In the genomic region with DNA sequence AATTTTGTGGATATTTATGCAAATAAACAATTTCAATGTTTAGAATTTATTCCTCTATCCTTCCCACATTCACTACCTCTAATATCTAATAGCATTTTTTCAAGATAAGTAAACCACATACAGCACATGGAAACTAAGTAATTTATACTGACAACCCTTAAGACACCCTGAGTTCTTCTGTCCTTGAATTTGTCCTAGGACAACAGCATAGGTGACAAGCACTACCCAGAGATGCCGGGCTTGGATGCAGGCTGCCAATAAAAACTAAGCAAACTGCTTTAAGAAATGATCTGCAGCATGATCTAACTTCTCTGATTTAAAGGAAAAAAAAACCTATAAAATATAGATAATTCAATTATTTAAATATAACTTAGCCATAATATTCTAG, we compare ENCODE assay signal across 9 cellular contexts. TPM values are rescaled to one million over a fixed set of nuclear protein-coding genes. Genes with fewer than 3 reads are reported as not detected.
DNase-seq lines count a peak whose midpoint lies in the region; ATAC-seq and TF ChIP-seq lines count a peak whose summit lies in the region.
"Had no signal": no experiment of that assay in that cellular context is flagged by ENCODE, and none has a peak within 500 bp of the region (broad histone marks: within the 10 kb centered on the region; RNA-seq: fewer than 3 reads in every experiment).

No MANE protein-coding gene starts in this region.

- peak overlapping the region; percentile 64 for H3K4me3 Mint-ChIP-seq in chondrocyte (ENCODE audit: unreplicated experiment)
- peak overlapping the region; percentile 76 to 91 (median 86) for H3K4me3 Mint-ChIP-seq in naive B cell

- peak overlapping the region; percentile 61 for H3K27ac ChIP-seq in ACC112 (ENCODE audit: low read depth, low read length)

- H3K27me3 Mint-ChIP-seq in chondrocyte (ENCODE audit: low read depth) (no peaks in the 10 kb centered on the region), naive B cell (no peaks in the 10 kb centered on the region)

- no peaks in the 10 kb centered on the region for H3K36me3 Mint-ChIP-seq in chondrocyte (ENCODE audit: low read depth)
- no peaks in the 10 kb centered on the region for H3K36me3 Mint-ChIP-seq in naive B cell

- H3K4me2 ChIP-seq in Loucy (ENCODE audit: low read depth, low read length, poor library complexity, severe bottlenecking): peak overlapping the region; percentile 81

- H3K9me3 Mint-ChIP-seq in chondrocyte (ENCODE audit: low read depth): no peaks in the 10 kb centered on the region
- H3K9me3 Mint-ChIP-seq in naive B cell: no peaks in the 10 kb centered on the region

- H3K27me3 ChIP-seq in ACC112 (ENCODE audit: insufficient read depth, low read length) (no peaks in the 10 kb centered on the region), Loucy (ENCODE audit: insufficient read depth, low read length, poor library complexity, severe bottlenecking) (no peaks in the 10 kb centered on the region)

- H3K4me1 Mint-ChIP-seq in chondrocyte (ENCODE audit: low read depth) (peaks cover 43% of the 10 kb centered on the region), naive B cell (peaks cover 35 to 69% (median 50%) of the 10 kb centered on the region in 3 donors)

- no peaks in the 10 kb centered on the region for H3K9me2 ChIP-seq in Loucy (replicated peaks; ENCODE audit: low read depth, low read length)

- no peaks in the 10 kb centered on the region for H3F3A ChIP-seq in Loucy (ENCODE audit: low read depth)

- H3K9ac ChIP-seq in Loucy (ENCODE audit: low read depth, low read length, poor library complexity, severe bottlenecking): peak overlapping the region; percentile 55

- H3K79me2 ChIP-seq in ACC112 (ENCODE audit: control insufficient read depth, insufficient read depth, low read length, unreplicated experiment): peaks cover 85% of the 10 kb centered on the region
- peaks cover 97% of the 10 kb centered on the region for H3K79me2 ChIP-seq in Loucy (ENCODE audit: insufficient read depth, low read length)

- H3K4me3 ChIP-seq in ACC112 (ENCODE audit: low read depth, low read length) (peak overlapping the region; percentile 83), Loucy (ENCODE audit: low read length, poor library complexity, severe bottlenecking) (peak overlapping the region; percentile 70)

- intact Hi-C loops in posterior vena cava (cut with DNase I): no loop called here

- H3K4me1 ChIP-seq in ACC112 (ENCODE audit: control insufficient read depth, insufficient read depth, low read length, unreplicated experiment): peaks cover 34% of the 10 kb centered on the region
- peaks cover 34% of the 10 kb centered on the region for H3K4me1 ChIP-seq in Loucy (ENCODE audit: insufficient read depth, low read length, poor library complexity, severe bottlenecking)

- no peaks in the 10 kb centered on the region for H3K9me3 ChIP-seq in Loucy (ENCODE audit: insufficient read depth, low read depth, low read length)

- no peak overlapping the region for H3K27ac Mint-ChIP-seq in chondrocyte (ENCODE audit: unreplicated experiment)
- peak overlapping the region in 5 of 6 donors; percentile 33 to 96 (median 88) for H3K27ac Mint-ChIP-seq in naive B cell

- H2AFZ ChIP-seq in ACC112 (ENCODE audit: low read length, unreplicated experiment): peak overlapping the region; percentile 14
- no peak overlapping the region for H2AFZ ChIP-seq in Loucy (ENCODE audit: low read length)

- no peak for DNase-seq in chondrocyte (ENCODE audit: low spot score)
- DNase-seq in naive B cell: no peak
- no peak for DNase-seq in activated CD4-positive, alpha-beta T cell treated with anti-CD3 and anti-CD28 coated beads, Interleukin-2, amount 50 U/mL, for 1 hour
- no peak for DNase-seq in NCI-H1436 (lab: John Stamatoyannopoulos, UW)
- no peak for DNase-seq in posterior vena cava (ENCODE audit: low spot score)
- DNase-seq: NCI-H2029 had no signal

- no peak for TF ChIP-seq CTCF in Loucy (conservative IDR thresholded peaks at IDR 0.05; ENCODE audit: low read length)
- TF ChIP-seq CTCF in chondrocyte (IDR thresholded peaks at IDR 0.05): no peak

- H3K36me3 ChIP-seq in ACC112 (ENCODE audit: insufficient read depth, low read length): 0 out of 2 replicates have a peak, but pooled peaks cover 9% of the 10 kb centered on the region
- H3K36me3 ChIP-seq in Loucy (ENCODE audit: insufficient read depth, low read length): no peaks in the 10 kb centered on the region

- H4K20me1 ChIP-seq in Loucy (ENCODE audit: insufficient read depth, low read length, poor library complexity, severe bottlenecking): peaks cover 75% of the 10 kb centered on the region

- no peak for ATAC-seq in naive B cell (ENCODE audit: low read depth in 2 of 2)
- ATAC-seq in HG03520 (IDR thresholded peaks at IDR 0.05; ENCODE audit: unreplicated experiment): no peak

RNA-seq across cellular contexts. Expression of gene NT5C3A, which starts 22.7 kb away (rescaled TPM):
- total RNA-seq in chondrocyte (9.7 to 15.6 TPM (median 14.5 TPM) in 3 replicates), posterior vena cava (10 to 100 TPM; 20.0 to 20.1 TPM)
- polyA plus RNA-seq in naive B cell (ENCODE audit: low read depth in 6 of 6): 100 to 1,000 TPM; 131 to 206 (median 147) TPM
